ENCODE assay signal across 9 cellular contexts in the genomic region with DNA sequence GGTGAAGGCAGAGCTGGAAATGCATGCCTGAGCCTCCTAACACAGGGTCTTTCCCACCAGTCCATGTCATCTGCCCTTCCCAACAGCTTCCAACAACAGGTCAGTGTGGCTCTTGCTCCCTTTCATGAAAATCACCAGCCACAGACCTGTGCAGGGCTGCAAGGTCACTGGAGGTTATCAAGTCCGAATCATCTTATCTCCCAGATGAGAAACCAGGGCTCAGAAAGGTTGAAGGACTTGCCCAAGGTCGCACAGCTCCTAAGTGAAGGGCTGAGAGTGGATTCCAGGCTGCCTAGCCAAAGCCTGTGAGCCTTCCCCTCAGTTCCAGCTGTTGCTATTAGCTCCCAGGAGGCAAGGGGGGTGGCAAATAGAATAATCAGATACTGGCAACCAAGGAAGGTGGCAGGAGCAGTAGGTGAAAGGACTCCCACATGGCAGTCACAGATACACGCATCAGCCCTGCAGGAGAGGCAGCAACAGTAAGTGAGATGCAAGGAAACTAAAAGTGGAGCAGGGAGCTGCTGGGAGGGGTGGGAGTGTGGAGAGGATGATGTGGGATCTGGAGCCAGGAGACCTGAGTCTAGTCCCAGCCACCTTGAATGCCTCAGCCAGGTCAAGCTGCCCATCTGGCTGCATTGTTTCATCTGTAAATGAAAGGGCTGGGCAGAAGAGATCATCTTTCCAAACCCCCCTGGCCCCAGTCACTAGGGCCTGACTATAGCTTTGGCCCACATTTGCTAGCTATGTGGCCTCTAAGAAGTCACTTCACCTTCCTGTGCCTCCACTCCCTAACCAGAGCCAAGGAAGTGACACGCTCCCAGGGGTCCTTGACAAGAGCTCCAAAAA.
A peak's percentile ranks its signal among the peaks of the same experiment; 100 is the strongest.
DNase-seq lines count a peak whose midpoint lies in the region; ATAC-seq, FAIRE-seq and TF ChIP-seq lines count a peak whose summit lies in the region.
"Had no signal": no experiment of that assay in that cellular context is flagged by ENCODE, and none has a peak within 500 bp of the region (broad histone marks: within the 10 kb centered on the region; RNA-seq: fewer than 3 reads in every experiment).

No MANE protein-coding gene starts in this region.

- peaks cover 7% of the 10 kb centered on the region for H3K36me3 Mint-ChIP-seq in CD4-positive, CD25-positive, alpha-beta regulatory T cell
- H3K36me3 Mint-ChIP-seq in endodermal cell (ENCODE audit: low read depth) = peaks cover 55% of the 10 kb centered on the region
- H3K36me3 Mint-ChIP-seq in activated CD4-positive, alpha-beta memory T cell treated with anti-CD3 and anti-CD28 coated beads, Interleukin-2, amount 10 ng/mL, durations not matched to agents 7 days and 5 days (ENCODE audit: low read depth) = no peaks in the 10 kb centered on the region

- peaks cover 3% of the 10 kb centered on the region for H3K36me3 ChIP-seq in CD4-positive, CD25-positive, alpha-beta regulatory T cell (ENCODE audit: control insufficient read depth, insufficient read depth, low read length)
- H3K36me3 ChIP-seq in Karpas-422 (ENCODE audit: insufficient read depth, low read length) = no peaks in the 10 kb centered on the region
- peaks cover 75% of the 10 kb centered on the region for H3K36me3 ChIP-seq in endodermal cell (ENCODE audit: control insufficient read depth, insufficient read depth, low read length)
- peaks cover 5 to 10% of the 10 kb centered on the region in 2 experiments for H3K36me3 ChIP-seq in trophoblast cell (ENCODE audit: control insufficient read depth in 1 of 2, insufficient read depth in 2 of 2, low read length in 2 of 2)

- POLR2A ChIA-PET in activated CD4-positive, alpha-beta memory T cell treated with anti-CD3 and anti-CD28 coated beads, Interleukin-2, amount 10 ng/mL, durations not matched to agents 7 days and 5 days (lab: Charles Lee) = no interaction called here

- H3K4me2 ChIP-seq in Karpas-422 (ENCODE audit: low read depth, low read length, poor library complexity, severe bottlenecking) (peak overlapping the region; percentile 42), trophoblast cell (ENCODE audit: low read length) (no peak overlapping the region)

- no peak for DNase-seq in CD4-positive, CD25-positive, alpha-beta regulatory T cell
- DNase-seq in Karpas-422 = no peak
- DNase-seq in endodermal cell = no peak
- no peak for DNase-seq in trophoblast cell
- no peak for DNase-seq in frontal cortex (ENCODE audit: low spot score in 2 of 2)
- no peak for DNase-seq in stimulated activated CD4-positive, alpha-beta T cell treated with anti-CD3 and anti-CD28 coated beads, Interleukin-4, amount 100 ng/mL, for 24 hours
- DNase-seq in activated CD4-positive, alpha-beta memory T cell treated with anti-CD3 and anti-CD28 coated beads, Interleukin-2, amount 10 ng/mL, durations not matched to agents 7 days and 5 days = no peak

- no peak overlapping the region for H4K91ac ChIP-seq in trophoblast cell (ENCODE audit: low read depth, low read length)

- FAIRE-seq in frontal cortex (lab: Jason Lieb, UNC) = no peak

- H3K4me1 ChIP-seq in CD4-positive, CD25-positive, alpha-beta regulatory T cell (ENCODE audit: control insufficient read depth, insufficient read depth, low read length, poor library complexity, severe bottlenecking) = peaks cover 6% of the 10 kb centered on the region
- H3K4me1 ChIP-seq in Karpas-422 (ENCODE audit: low read length) (peaks cover 57% of the 10 kb centered on the region), endodermal cell (ENCODE audit: control insufficient read depth, insufficient read depth, low read length) (peaks cover 77% of the 10 kb centered on the region), trophoblast cell (ENCODE audit: control insufficient read depth in 1 of 2, insufficient read depth in 2 of 2, low read length in 2 of 2) (peaks cover 38 to 57% of the 10 kb centered on the region in 2 experiments)

- no peak overlapping the region for H3K27ac ChIP-seq in CD4-positive, CD25-positive, alpha-beta regulatory T cell (ENCODE audit: insufficient read depth, low read length, poor library complexity, severe bottlenecking)
- H3K27ac ChIP-seq in Karpas-422 (ENCODE audit: low read length) (no peak overlapping the region), endodermal cell (ENCODE audit: low read depth, low read length) (peak overlapping the region; percentile 8), trophoblast cell (ENCODE audit: low read depth, low read length) (peak overlapping the region; percentile 9)
- H3K27ac ChIP-seq: RWPE1 had no signal

- H3K9ac ChIP-seq in Karpas-422 (ENCODE audit: low read length) (no peak overlapping the region), endodermal cell (ENCODE audit: extremely low read depth, low read length, poor library complexity, severe bottlenecking) (no peak overlapping the region), trophoblast cell (ENCODE audit: low read length) (no peak overlapping the region)

- no peak for TF ChIP-seq CTCF in endodermal cell (conservative IDR thresholded peaks at IDR 0.05)

- H4K12ac ChIP-seq in trophoblast cell (ENCODE audit: low read depth, low read length) = no peak overlapping the region

- no peak overlapping the region for H3K14ac ChIP-seq in trophoblast cell (ENCODE audit: low read length)

- peaks cover 10% of the 10 kb centered on the region for H3K79me1 ChIP-seq in trophoblast cell (ENCODE audit: low read length)

- H3K4me3 Mint-ChIP-seq in CD4-positive, CD25-positive, alpha-beta regulatory T cell = peak overlapping the region in 2 of 4 donors; percentile 26 to 36
- no peak overlapping the region for H3K4me3 Mint-ChIP-seq in endodermal cell
- no peak overlapping the region for H3K4me3 Mint-ChIP-seq in activated CD4-positive, alpha-beta memory T cell treated with anti-CD3 and anti-CD28 coated beads, Interleukin-2, amount 10 ng/mL, durations not matched to agents 7 days and 5 days

- no peak overlapping the region for H2BK5ac ChIP-seq in trophoblast cell (ENCODE audit: low read depth, low read length, poor library complexity)

- no peaks in the 10 kb centered on the region for H3K27me3 ChIP-seq in CD4-positive, CD25-positive, alpha-beta regulatory T cell (ENCODE audit: control insufficient read depth, insufficient read depth, low read length)
- H3K27me3 ChIP-seq in Karpas-422 (ENCODE audit: low read length) (no peaks in the 10 kb centered on the region), endodermal cell (ENCODE audit: control insufficient read depth, insufficient read depth, low read length, poor library complexity, severe bottlenecking) (no peaks in the 10 kb centered on the region), trophoblast cell (ENCODE audit: insufficient read depth, low read length) (no peaks in the 10 kb centered on the region)

- peaks cover 0 to 81% (median 28%) of the 10 kb centered on the region in 4 donors for H3K4me1 Mint-ChIP-seq in CD4-positive, CD25-positive, alpha-beta regulatory T cell
- peaks cover 90% of the 10 kb centered on the region for H3K4me1 Mint-ChIP-seq in endodermal cell
- peaks cover 3% of the 10 kb centered on the region for H3K4me1 Mint-ChIP-seq in activated CD4-positive, alpha-beta memory T cell treated with anti-CD3 and anti-CD28 coated beads, Interleukin-2, amount 10 ng/mL, durations not matched to agents 7 days and 5 days

- H3K9me3 Mint-ChIP-seq in CD4-positive, CD25-positive, alpha-beta regulatory T cell = no peaks in the 10 kb centered on the region
- H3K9me3 Mint-ChIP-seq in endodermal cell = no peaks in the 10 kb centered on the region
- no peaks in the 10 kb centered on the region for H3K9me3 Mint-ChIP-seq in activated CD4-positive, alpha-beta memory T cell treated with anti-CD3 and anti-CD28 coated beads, Interleukin-2, amount 10 ng/mL, durations not matched to agents 7 days and 5 days

- H2AFZ ChIP-seq in Karpas-422 (ENCODE audit: low read length) = no peak overlapping the region
- H2AFZ ChIP-seq in trophoblast cell (ENCODE audit: insufficient read depth, low read length, poor library complexity) = no peak overlapping the region

- H2AK5ac ChIP-seq in trophoblast cell (ENCODE audit: low read length) = no peak overlapping the region

- H3K4me3 ChIP-seq in CD4-positive, CD25-positive, alpha-beta regulatory T cell (ENCODE audit: low read depth, low read length) = no peak overlapping the region
- no peak overlapping the region for H3K4me3 ChIP-seq in Karpas-422 (ENCODE audit: low read length)
- H3K4me3 ChIP-seq in endodermal cell (ENCODE audit: low read length) = no peak overlapping the region
- H3K4me3 ChIP-seq in trophoblast cell (ENCODE audit: low read depth, low read length) = no peak overlapping the region

- CTCF ChIA-PET in activated CD4-positive, alpha-beta memory T cell treated with anti-CD3 and anti-CD28 coated beads, Interleukin-2, amount 10 ng/mL, durations not matched to agents 7 days and 5 days (lab: Charles Lee) = no interaction called here

- H3K79me2 ChIP-seq in Karpas-422 (ENCODE audit: low read length) (no peaks in the 10 kb centered on the region), trophoblast cell (ENCODE audit: control insufficient read depth, insufficient read depth, low read length, poor library complexity) (peaks cover 11% of the 10 kb centered on the region)

- no peak for ATAC-seq in CD4-positive, CD25-positive, alpha-beta regulatory T cell (ENCODE audit: low read depth in 2 of 2)
- ATAC-seq in HG03439 (IDR thresholded peaks at IDR 0.05; ENCODE audit: unreplicated experiment) = no peak

- H3K9me2 ChIP-seq in Karpas-422 (replicated peaks; ENCODE audit: insufficient read depth, low read length) = no peaks in the 10 kb centered on the region

- H3K27me3 Mint-ChIP-seq in CD4-positive, CD25-positive, alpha-beta regulatory T cell = no peaks in the 10 kb centered on the region
- H3K27me3 Mint-ChIP-seq in endodermal cell (ENCODE audit: insufficient read depth) = no peaks in the 10 kb centered on the region
- no peaks in the 10 kb centered on the region for H3K27me3 Mint-ChIP-seq in activated CD4-positive, alpha-beta memory T cell treated with anti-CD3 and anti-CD28 coated beads, Interleukin-2, amount 10 ng/mL, durations not matched to agents 7 days and 5 days

- no peak overlapping the region for H4K8ac ChIP-seq in trophoblast cell (ENCODE audit: low read depth, low read length)

- peak overlapping the region in 2 of 3 donors; percentile 57 to 90 for H3K27ac Mint-ChIP-seq in CD4-positive, CD25-positive, alpha-beta regulatory T cell
- H3K27ac Mint-ChIP-seq in endodermal cell = peak overlapping the region; percentile 72
- H3K27ac Mint-ChIP-seq in activated CD4-positive, alpha-beta memory T cell treated with anti-CD3 and anti-CD28 coated beads, Interleukin-2, amount 10 ng/mL, durations not matched to agents 7 days and 5 days = no peak overlapping the region

- no peak overlapping the region for H3K4ac ChIP-seq in trophoblast cell (ENCODE audit: low read depth, low read length)

- WGBS in endodermal cell (ENCODE audit: insufficient coverage in 1 of 2, insufficient read length in 1 of 2), 2 experiments = 88% methylated on average over 3 to 4 of the region's 4 CpGs
- no CpG with 5 or more reads among the region's 4 CpGs for WGBS in trophoblast cell (ENCODE audit: extremely low coverage, insufficient coverage, insufficient read length)

- no peaks in the 10 kb centered on the region for H3K9me3 ChIP-seq in CD4-positive, CD25-positive, alpha-beta regulatory T cell (ENCODE audit: control insufficient read depth in 2 of 2, low read length in 2 of 2)
- H3K9me3 ChIP-seq in Karpas-422 (ENCODE audit: low read length) = no peaks in the 10 kb centered on the region
- no peaks in the 10 kb centered on the region for H3K9me3 ChIP-seq in endodermal cell (ENCODE audit: control insufficient read depth, low read length)
- no peaks in the 10 kb centered on the region for H3K9me3 ChIP-seq in trophoblast cell (ENCODE audit: insufficient read depth, low read depth, low read length)

- no peak overlapping the region for H3K23ac ChIP-seq in trophoblast cell (ENCODE audit: low read length)

- no peak overlapping the region for H2BK12ac ChIP-seq in trophoblast cell (ENCODE audit: low read length)

- peak overlapping the region; percentile 34 for H3K18ac ChIP-seq in trophoblast cell (ENCODE audit: low read length)

- no peaks in the 10 kb centered on the region for H4K20me1 ChIP-seq in Karpas-422 (ENCODE audit: insufficient read depth, low read depth, low read length)

- H2BK120ac ChIP-seq in trophoblast cell (ENCODE audit: insufficient read depth, low read length, poor library complexity) = no peak overlapping the region

Comparison
In these comparisons a context has a peak if more than half of its experiments do, and no peak if none do; other contexts are left out.
1. H3K27ac ChIP-seq: peak in endodermal cell (single experiment) and trophoblast cell (single experiment); none in CD4-positive, CD25-positive, alpha-beta regulatory T cell (single experiment) and Karpas-422 (single experiment).